Comparison of ENCODE assay signal across 28 cellular contexts in genomic region chr10:61503051-61503450, GRCh38. TPM values are rescaled to one million over a fixed set of nuclear protein-coding genes. Genes with fewer than 3 reads are reported as not detected.
DNase-seq lines count a peak whose midpoint lies in the region; ATAC-seq and TF ChIP-seq lines count a peak whose summit lies in the region.
"Had no signal": no experiment of that assay in that cellular context is flagged by ENCODE, and none has a peak within 500 bp of the region (broad histone marks: within the 10 kb centered on the region; RNA-seq: fewer than 3 reads in every experiment).

No MANE protein-coding gene starts in this region.

- no peak for TF ChIP-seq CTCF in SK-N-SH (IDR thresholded peaks at IDR 0.05)
- no peak for TF ChIP-seq CTCF in foreskin fibroblast (IDR thresholded peaks at IDR 0.05; ENCODE audit: low read depth, low read length)

- H2AFZ ChIP-seq in SK-N-SH (ENCODE audit: low read depth), result peak overlapping the region; percentile 5; the same call in 1 of the 2 replicates
- H2AFZ ChIP-seq: GM23338 had no signal

- H4K20me1 ChIP-seq in SK-N-SH (ENCODE audit: insufficient read depth), result no peaks in the 10 kb centered on the region

- H3K4me3 ChIP-seq in SK-N-SH (ENCODE audit: low read depth in 2 of 2, low read length in 1 of 2), result no peak overlapping the region
- H3K4me3 ChIP-seq in adipocyte (ENCODE audit: low read length), result no peak overlapping the region
- H3K4me3 ChIP-seq in foreskin fibroblast (ENCODE audit: low read depth in 1 of 2, low read length in 2 of 2), result no peak overlapping the region
- H3K4me3 ChIP-seq: cardiac muscle cell, GM23338, SK-N-MC, skin epidermis, thoracic aorta had no signal

- H3K27ac ChIP-seq in SK-N-SH (ENCODE audit: low read depth in 2 of 2, low read length in 1 of 2), result no peak overlapping the region; a peak in 1 of 4 replicates
- H3K27ac ChIP-seq: 22Rv1, cardiac muscle cell, SK-N-MC, skin epidermis, thoracic aorta had no signal

- no peak overlapping the region for H3K9ac ChIP-seq in SK-N-SH
- H3K9ac ChIP-seq in adipocyte (ENCODE audit: low read length), result no peak overlapping the region

- 31% methylated on average over 2 of the region's 2 CpGs for WGBS in SK-N-SH (ENCODE audit: low lambda C conversion rate)

- DNase-seq in SK-N-SH (no peak), adipocyte (ENCODE audit: low read depth) (peak; percentile 24), foreskin fibroblast (peak; percentile 47 to 71), DMS114 treated with DMSO at 0.1 percent for 48 hours (lab: John Stamatoyannopoulos, UW; ENCODE audit: unreplicated experiment) (no peak), activated gamma-delta T cell (lab: John Stamatoyannopoulos, UW) (no peak), NCI-H2196 treated with DMSO at 0.1 percent for 48 hours (lab: John Stamatoyannopoulos, UW; ENCODE audit: unreplicated experiment) (no peak)
- no peak for DNase-seq in activated CD8-positive, alpha-beta memory T cell treated with anti-CD3 and anti-CD28 coated beads, Interleukin-2, amount 50 U/mL, for 4 hours
- DNase-seq: activated CD4-positive, alpha-beta T cell treated with anti-CD3 and anti-CD28 coated beads, Interleukin-2, amount 50 U/mL, for 4 hours; activated gamma-delta T cell treated with Interleukin-2 at 50 U/mL for 16 hours; amniotic stem cell; BE2C; COR-L47; cortex of kidney; DND-41; endodermal cell; hippocampal formation; NCI-H146; NCI-H524 treated with DMSO at 0.1 percent for 48 hours; stimulated activated CD4-positive, alpha-beta T cell treated with anti-CD3 and anti-CD28 coated beads, Interleukin-1b, Interleukin-23, amount 100 ng/mL, for 48 hours had no signal

- no peak for TF ChIP-seq EP300 in SK-N-SH (IDR thresholded peaks at IDR 0.05; ENCODE audit: borderline replicate concordance in 1 of 2, low read depth in 1 of 2, low read length in 1 of 2)

- H3K4me1 ChIP-seq in SK-N-SH (ENCODE audit: control insufficient read depth in 1 of 2, insufficient read depth in 2 of 2, low read depth in 1 of 2, low read length in 1 of 2), result no peaks in the 10 kb centered on the region; a peak in 1 of 4 replicates
- no peaks in the 10 kb centered on the region for H3K4me1 ChIP-seq in adipocyte (ENCODE audit: control insufficient read depth, insufficient read depth, low read length)
- H3K4me1 ChIP-seq: BE2C had no signal

- H3K9me2 ChIP-seq in SK-N-SH, result no peaks in the 10 kb centered on the region

- TF ChIP-seq RAD21 in SK-N-SH (IDR thresholded peaks at IDR 0.05; ENCODE audit: low read length), result no peak

- no peak for ATAC-seq in SK-N-SH treated with all-trans-retinoic acid at 6 μM for 48 hours
- ATAC-seq: GM23338; stimulated activated memory B cell treated with anti-CD40 and anti-IgM and Interleukin-4, amounts not matched to agents 10 μg/mL and 1 μg/mL and 100 μg/mL, for 72 hours; WTC11 had no signal

- H3K9me3 ChIP-seq in SK-N-SH, result no peaks in the 10 kb centered on the region
- no peaks in the 10 kb centered on the region for H3K9me3 ChIP-seq in adipocyte (ENCODE audit: control insufficient read depth, low read length)
- H3K9me3 ChIP-seq: BE2C, thoracic aorta had no signal

- no peaks in the 10 kb centered on the region for H3K36me3 ChIP-seq in SK-N-SH (replicated peaks in 1 of 2; ENCODE audit: control insufficient read depth in 1 of 2, insufficient read depth in 2 of 2, low read length in 1 of 2)
- H3K36me3 ChIP-seq in adipocyte (ENCODE audit: control insufficient read depth, insufficient read depth, low read length, severe bottlenecking), result no peaks in the 10 kb centered on the region
- H3K36me3 ChIP-seq: BE2C, cardiac muscle cell, thoracic aorta had no signal

- no peaks in the 10 kb centered on the region for H3K79me2 ChIP-seq in SK-N-SH (ENCODE audit: insufficient read depth)

- no peaks in the 10 kb centered on the region for H3K27me3 ChIP-seq in SK-N-SH (ENCODE audit: insufficient read depth)
- no peaks in the 10 kb centered on the region for H3K27me3 ChIP-seq in adipocyte (replicated peaks; ENCODE audit: control insufficient read depth, insufficient read depth, low read length)
- H3K27me3 ChIP-seq: BE2C, cardiac muscle cell had no signal

- POLR2A ChIA-PET in SK-N-SH (lab: Yijun Ruan, JAX), result no interaction called here

- CTCF ChIA-PET in SK-N-SH (lab: Yijun Ruan, JAX), result no interaction called here

- no peak overlapping the region for H3K4me2 ChIP-seq in SK-N-SH
- H3K4me2 ChIP-seq: GM23338 had no signal

- H3F3A ChIP-seq in SK-N-SH (replicated peaks; ENCODE audit: insufficient read depth), result no peaks in the 10 kb centered on the region

TF ChIP-seq in SK-N-SH, 30 proteins besides CTCF, POLR2A, EP300 and RAD21 (continues in another document):
- TF ChIP-seq POLR2AphosphoS5 (IDR thresholded peaks at IDR 0.05; ENCODE audit: low read depth, low read length) (no peak), MEF2A (IDR thresholded peaks at IDR 0.05; ENCODE audit: borderline replicate concordance, low read depth) (no peak), YY1 (IDR thresholded peaks at IDR 0.05; ENCODE audit: low read depth) (no peak), EZH2phosphoT487 (IDR thresholded peaks at IDR 0.05; ENCODE audit: borderline replicate concordance, low read depth) (no peak), FOSL2 (IDR thresholded peaks at IDR 0.05; ENCODE audit: borderline replicate concordance, low read depth) (no peak), NFIC (IDR thresholded peaks at IDR 0.05; ENCODE audit: borderline replicate concordance) (no peak), ZBTB33 (IDR thresholded peaks at IDR 0.05; ENCODE audit: borderline replicate concordance, low read depth) (no peak), JUND (IDR thresholded peaks at IDR 0.05) (no peak)
- TF ChIP-seq, protein P1, sequence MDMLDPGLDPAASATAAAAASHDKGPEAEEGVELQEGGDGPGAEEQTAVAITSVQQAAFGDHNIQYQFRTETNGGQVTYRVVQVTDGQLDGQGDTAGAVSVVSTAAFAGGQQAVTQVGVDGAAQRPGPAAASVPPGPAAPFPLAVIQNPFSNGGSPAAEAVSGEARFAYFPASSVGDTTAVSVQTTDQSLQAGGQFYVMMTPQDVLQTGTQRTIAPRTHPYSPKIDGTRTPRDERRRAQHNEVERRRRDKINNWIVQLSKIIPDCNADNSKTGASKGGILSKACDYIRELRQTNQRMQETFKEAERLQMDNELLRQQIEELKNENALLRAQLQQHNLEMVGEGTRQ (IDR thresholded peaks at IDR 0.05; ENCODE audit: borderline replicate concordance, low read depth, low read length), result no peak

TF ChIP-seq in SK-N-SH treated with all-trans-retinoic acid at 6 μM for 48 hours, 23 proteins besides CTCF, POLR2A, EP300 and RAD21:
- no peak for TF ChIP-seq ZNF8 (CRISPR knock-in tag; IDR thresholded peaks at IDR 0.05)
- no peak for TF ChIP-seq CSDC2 (CRISPR knock-in tag; IDR thresholded peaks at IDR 0.05)
- TF ChIP-seq ZC3H10 (CRISPR knock-in tag; IDR thresholded peaks at IDR 0.05), result no peak
- TF ChIP-seq OSR1 (CRISPR knock-in tag; IDR thresholded peaks at IDR 0.05), result no peak
- TF ChIP-seq SNAI2 (CRISPR knock-in tag; IDR thresholded peaks at IDR 0.05), result no peak
- TF ChIP-seq ZNF70 (CRISPR knock-in tag; IDR thresholded peaks at IDR 0.05), result no peak
- TF ChIP-seq RARB (CRISPR knock-in tag; IDR thresholded peaks at IDR 0.05), result no peak

RNA-seq across cellular contexts. Expression of gene TMEM26, which starts 49.9 kb away (rescaled TPM):
- polyA plus RNA-seq in SK-N-SH (2012; rRNA removed), result 0.05 and 0.06 TPM in 2 replicates
- 0.05 and 0.13 TPM in 2 replicates for polyA plus RNA-seq in SK-N-SH (2012; cell fraction: cytosol; rRNA removed)
- 0.05 and 0.07 TPM in 2 replicates for polyA plus RNA-seq in SK-N-SH (2012; cell fraction: nucleus; rRNA removed)

Comparison
In these comparisons a context has a peak if more than half of its experiments do, and no peak if none do; other contexts are left out.
1. DNase-seq: peak in adipocyte (single experiment) and foreskin fibroblast (2 of 2); none in SK-N-SH (single experiment), DMS114 treated with DMSO at 0.1 percent for 48 hours (single experiment), activated CD8-positive, alpha-beta memory T cell treated with anti-CD3 and anti-CD28 coated beads, Interleukin-2, amount 50 U/mL, for 4 hours (single experiment), activated gamma-delta T cell (single experiment) and NCI-H2196 treated with DMSO at 0.1 percent for 48 hours (single experiment).